Comparison of ENCODE assay signal across 14 cellular contexts in the genomic region with DNA sequence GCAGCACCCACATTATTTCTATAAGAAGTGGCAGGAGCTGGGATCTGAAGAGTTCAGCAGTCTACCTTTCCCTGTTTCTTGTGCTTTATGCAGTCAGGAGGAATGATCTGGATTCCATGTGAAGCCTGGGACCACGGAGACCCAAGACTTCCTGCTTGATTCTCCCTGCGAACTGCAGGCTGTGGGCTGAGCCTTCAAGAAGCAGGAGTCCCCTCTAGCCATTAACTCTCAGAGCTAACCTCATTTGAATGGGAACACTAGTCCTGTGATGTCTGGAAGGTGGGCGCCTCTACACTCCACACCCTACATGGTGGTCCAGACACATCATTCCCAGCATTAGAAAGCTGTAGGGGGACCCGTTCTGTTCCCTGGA. TPM values are rescaled to one million over a fixed set of nuclear protein-coding genes. Genes with fewer than 3 reads are reported as not detected.
DNase-seq lines count a peak whose midpoint lies in the region; ATAC-seq and TF ChIP-seq lines count a peak whose summit lies in the region.
"Had no signal": no experiment of that assay in that cellular context is flagged by ENCODE, and none has a peak within 500 bp of the region (broad histone marks: within the 10 kb centered on the region; RNA-seq: fewer than 3 reads in every experiment).

No MANE protein-coding gene starts in this region.

- intact Hi-C loops in upper lobe of right lung (cut with DNase I), result no loop called here

- no peaks in the 10 kb centered on the region for H3K27me3 ChIP-seq in hepatocyte
- H3K27me3 ChIP-seq in upper lobe of right lung, result no peaks in the 10 kb centered on the region
- H3K27me3 ChIP-seq: BLaER1 treated with 17β-estradiol and CSF1 and Interleukin-3, amounts not matched to agents 10 nM and 100 nM had no signal

- WGBS in hepatocyte (ENCODE audit: low lambda C conversion rate, missing lambda C conversion rate), result 87% methylated on average over 4 of the region's 4 CpGs

- TF ChIP-seq CTCF in C4-2B (conservative IDR thresholded peaks at IDR 0.05) (no peak), hepatocyte (IDR thresholded peaks at IDR 0.05; ENCODE audit: poor library complexity) (no peak), upper lobe of right lung (IDR thresholded peaks at IDR 0.05) (no peak)

- H3K4me3 ChIP-seq in hepatocyte, result no peak overlapping the region
- H3K4me3 ChIP-seq in upper lobe of right lung, result no peak overlapping the region
- H3K4me3 ChIP-seq: BLaER1 treated with 17β-estradiol and CSF1 and Interleukin-3, amounts not matched to agents 10 nM and 100 nM; GM23338 had no signal

- H3K79me2 ChIP-seq in hepatocyte, result no peaks in the 10 kb centered on the region

- H2AFZ ChIP-seq in hepatocyte, result no peak overlapping the region
- H2AFZ ChIP-seq: GM23338 had no signal

- H3K9me3 ChIP-seq in hepatocyte (ENCODE audit: low read depth) (no peaks in the 10 kb centered on the region), upper lobe of right lung (no peaks in the 10 kb centered on the region)
- H3K9me3 ChIP-seq: BLaER1 treated with 17β-estradiol and CSF1 and Interleukin-3, amounts not matched to agents 10 nM and 100 nM had no signal

- H3K36me3 ChIP-seq in hepatocyte (replicated peaks; ENCODE audit: insufficient read depth, low read depth), result no peaks in the 10 kb centered on the region
- H3K36me3 ChIP-seq in upper lobe of right lung, result no peaks in the 10 kb centered on the region
- H3K36me3 ChIP-seq: BLaER1 treated with 17β-estradiol and CSF1 and Interleukin-3, amounts not matched to agents 10 nM and 100 nM had no signal

- H3K4me1 ChIP-seq in hepatocyte (ENCODE audit: insufficient read depth) (peaks cover 7% of the 10 kb centered on the region), upper lobe of right lung (no peaks in the 10 kb centered on the region)
- H3K4me1 ChIP-seq: BLaER1 treated with 17β-estradiol and CSF1 and Interleukin-3, amounts not matched to agents 10 nM and 100 nM had no signal

- no peaks in the 10 kb centered on the region for H3K9me2 ChIP-seq in hepatocyte (replicated peaks; ENCODE audit: insufficient read depth)

- peak; percentile 70 for DNase-seq in NCI-H82 (lab: John Stamatoyannopoulos, UW)
- DNase-seq in NCI-H82 treated with DMSO at 0.1 percent for 48 hours (lab: John Stamatoyannopoulos, UW; ENCODE audit: unreplicated experiment), result no peak
- no peak for DNase-seq in hepatocyte (ENCODE audit: low spot score)
- peak; percentile 8 for DNase-seq in upper lobe of right lung
- DNase-seq: ACHN, EL, H9 had no signal

- H4K20me1 ChIP-seq in hepatocyte (ENCODE audit: insufficient read depth, poor library complexity, severe bottlenecking), result no peaks in the 10 kb centered on the region
- H4K20me1 ChIP-seq: BLaER1 treated with 17β-estradiol and CSF1 and Interleukin-3, amounts not matched to agents 10 nM and 100 nM had no signal

- H3K27ac ChIP-seq in C4-2B, result peak overlapping the region; percentile 59
- H3K27ac ChIP-seq in hepatocyte, result peak overlapping the region; percentile 17
- no peak overlapping the region for H3K27ac ChIP-seq in upper lobe of right lung
- H3K27ac ChIP-seq: BLaER1 treated with 17β-estradiol and CSF1 and Interleukin-3, amounts not matched to agents 10 nM and 100 nM had no signal

- H3K4me2 ChIP-seq in hepatocyte, result no peak overlapping the region
- H3K4me2 ChIP-seq: BLaER1 treated with 17β-estradiol and CSF1 and Interleukin-3, amounts not matched to agents 10 nM and 100 nM; GM23338 had no signal

- ATAC-seq in upper lobe of right lung, result no peak
- no peak for ATAC-seq in esophagus mucosa
- ATAC-seq in GM18873 (IDR thresholded peaks at IDR 0.05; ENCODE audit: low FRiP score, unreplicated experiment), result no peak
- ATAC-seq: GM23338 had no signal

RNA-seq across cellular contexts. Expression of a gene that starts 0.9 kb away (rescaled TPM):
- 0.53 and 0.56 TPM in 2 replicates for total RNA-seq in hepatocyte
- 1.1 and 1.3 TPM in 2 replicates for polyA plus RNA-seq in hepatocyte
- total RNA-seq in upper lobe of right lung, result not detected
- total RNA-seq in esophagus mucosa, result not detected
- total RNA-seq: A172; CD4-positive, alpha-beta T cell; GM23338; H9 had no signal
- polyA plus RNA-seq: GM23338 had no signal

RNA-seq across cellular contexts. Expression of a gene that starts 25.0 kb away (rescaled TPM):
- total RNA-seq in hepatocyte, result not detected in 2 replicates
- polyA plus RNA-seq in hepatocyte, result 0.39 TPM in 1 of 2 replicates, not detected in the other
- total RNA-seq in upper lobe of right lung, result not detected
- not detected for total RNA-seq in esophagus mucosa
- total RNA-seq: A172; CD4-positive, alpha-beta T cell; GM23338; H9 had no signal
- polyA plus RNA-seq: GM23338 had no signal

RNA-seq across cellular contexts. Expression of a gene that starts 36.8 kb away (rescaled TPM):
- total RNA-seq in hepatocyte (1.2 and 2.0 TPM in 2 replicates), upper lobe of right lung (0.41 TPM), esophagus mucosa (0.60 TPM)
- 1.8 and 2.5 TPM in 2 replicates for polyA plus RNA-seq in hepatocyte
- total RNA-seq: CD4-positive, alpha-beta T cell had no signal

RNA-seq across cellular contexts. Expression of a gene that starts 47.3 kb away (rescaled TPM):
- 2.3 and 2.5 TPM in 2 replicates for total RNA-seq in hepatocyte
- 3.3 and 5.7 TPM in 2 replicates for polyA plus RNA-seq in hepatocyte
- total RNA-seq in upper lobe of right lung, result 16.8 TPM
- total RNA-seq in esophagus mucosa, result not detected
- total RNA-seq: A172 had no signal
- polyA plus RNA-seq: GM23338 had no signal

Comparison
In these comparisons a context has a peak if more than half of its experiments do, and no peak if none do; other contexts are left out.
1. DNase-seq: peak in NCI-H82 (single experiment) and upper lobe of right lung (single experiment); none in NCI-H82 treated with DMSO at 0.1 percent for 48 hours (single experiment) and hepatocyte (single experiment).